8 cellular contexts compared by ENCODE assay signal in genomic region chr19:49877879-49878743, GRCh38. TPM values are rescaled to one million over a fixed set of nuclear protein-coding genes. Genes with fewer than 3 reads are reported as not detected.
DNase-seq lines count a peak whose midpoint lies in the region; ATAC-seq and TF ChIP-seq lines count a peak whose summit lies in the region.

No MANE protein-coding gene starts in this region.

- TF ChIP-seq CTCF in BE2C (IDR thresholded peaks at IDR 0.05; ENCODE audit: low read depth, low read length): no peak

- DNase-seq in BE2C: peak; percentile 99
- peak; percentile 98 to 99 for DNase-seq in NCI-H446 (lab: John Stamatoyannopoulos, UW)
- peak; percentile 98 for DNase-seq in activated CD4-positive, CD25-positive, alpha-beta regulatory T cell treated with anti-CD3 and anti-CD28 coated beads, Interleukin-2, amount 50 U/mL, for 72 hours
- DNase-seq in left colon: peak; percentile 99 to 100
- peak; percentile 99 for DNase-seq in stimulated activated CD4-positive, alpha-beta T cell treated with anti-CD3 and anti-CD28 coated beads, Interleukin-1b, Interleukin-23, amount 100 ng/mL, for 48 hours

- intact Hi-C loops in left colon (cut with DNase I, micrococcal nuclease): no loop called here

- H3K9me3 ChIP-seq in BE2C: no peaks in the 10 kb centered on the region

- peak overlapping the region; percentile 100 for H3K27ac ChIP-seq in cingulate gyrus (ENCODE audit: low read depth, low read length)

- TF ChIP-seq POLR2A in GM19099 (IDR thresholded peaks at IDR 0.05; ENCODE audit: extremely low read depth, insufficient read length, low read depth): peak; percentile 12

- H3K27me3 ChIP-seq in BE2C: no peaks in the 10 kb centered on the region

- H3K4me1 ChIP-seq in BE2C: no peaks in the 10 kb centered on the region

- H3K4me3 ChIP-seq in BE2C (ENCODE audit: low read depth, low read length): peak overlapping the region; percentile 94

- ATAC-seq in HG03342 (IDR thresholded peaks at IDR 0.05; ENCODE audit: unreplicated experiment) (peak; percentile 43), left colon (peak; percentile 70)

- peaks cover 10% of the 10 kb centered on the region; the same call in 1 of the 2 replicates for H3K36me3 ChIP-seq in BE2C

RNA-seq across cellular contexts. Expression of gene TBC1D17, which starts 0.6 kb away (rescaled TPM):
- polyA plus RNA-seq in BE2C (2012; ENCODE audit: insufficient read depth, insufficient read length, low read depth): 39.4 TPM
- total RNA-seq in left colon: 10 to 100 TPM; 32.8 to 36.4 TPM

RNA-seq across cellular contexts. Expression of gene AKT1S1, which starts 1.0 kb away (rescaled TPM):
- polyA plus RNA-seq in BE2C (2012; ENCODE audit: insufficient read depth, insufficient read length, low read depth): 52.2 TPM
- total RNA-seq in left colon: 10 to 100 TPM; 30.3 to 43.3 TPM

RNA-seq across cellular contexts. Expression of gene PNKP, which starts 10.7 kb away (rescaled TPM):
- 137 TPM for polyA plus RNA-seq in BE2C (2012; ENCODE audit: insufficient read depth, insufficient read length, low read depth)
- 10 to 100 TPM; 62.3 to 76.7 TPM for total RNA-seq in left colon

RNA-seq across cellular contexts. Expression of gene IL4I1, which starts 18.6 kb away (rescaled TPM):
- 0.76 TPM for polyA plus RNA-seq in BE2C (2012; ENCODE audit: insufficient read depth, insufficient read length, low read depth)
- 1 to 10 TPM in 1 of 2 donors, under 1 TPM in 1; 0.67 to 1.3 TPM for total RNA-seq in left colon

RNA-seq across cellular contexts. Expression of gene PTOV1, which starts 27.2 kb away (rescaled TPM):
- polyA plus RNA-seq in BE2C (2012; ENCODE audit: insufficient read depth, insufficient read length, low read depth): 252 TPM
- 10 to 100 TPM; 95.3 to 95.5 TPM for total RNA-seq in left colon

Comparison
In these comparisons a context has a peak if more than half of its experiments do, and no peak if none do; other contexts are left out.
1. Peak in every context shown above with its lines: DNase-seq, ATAC-seq, H3K4me3 ChIP-seq and H3K27ac ChIP-seq.